ENCODE assay signal across 7 cellular contexts in the genomic region with DNA sequence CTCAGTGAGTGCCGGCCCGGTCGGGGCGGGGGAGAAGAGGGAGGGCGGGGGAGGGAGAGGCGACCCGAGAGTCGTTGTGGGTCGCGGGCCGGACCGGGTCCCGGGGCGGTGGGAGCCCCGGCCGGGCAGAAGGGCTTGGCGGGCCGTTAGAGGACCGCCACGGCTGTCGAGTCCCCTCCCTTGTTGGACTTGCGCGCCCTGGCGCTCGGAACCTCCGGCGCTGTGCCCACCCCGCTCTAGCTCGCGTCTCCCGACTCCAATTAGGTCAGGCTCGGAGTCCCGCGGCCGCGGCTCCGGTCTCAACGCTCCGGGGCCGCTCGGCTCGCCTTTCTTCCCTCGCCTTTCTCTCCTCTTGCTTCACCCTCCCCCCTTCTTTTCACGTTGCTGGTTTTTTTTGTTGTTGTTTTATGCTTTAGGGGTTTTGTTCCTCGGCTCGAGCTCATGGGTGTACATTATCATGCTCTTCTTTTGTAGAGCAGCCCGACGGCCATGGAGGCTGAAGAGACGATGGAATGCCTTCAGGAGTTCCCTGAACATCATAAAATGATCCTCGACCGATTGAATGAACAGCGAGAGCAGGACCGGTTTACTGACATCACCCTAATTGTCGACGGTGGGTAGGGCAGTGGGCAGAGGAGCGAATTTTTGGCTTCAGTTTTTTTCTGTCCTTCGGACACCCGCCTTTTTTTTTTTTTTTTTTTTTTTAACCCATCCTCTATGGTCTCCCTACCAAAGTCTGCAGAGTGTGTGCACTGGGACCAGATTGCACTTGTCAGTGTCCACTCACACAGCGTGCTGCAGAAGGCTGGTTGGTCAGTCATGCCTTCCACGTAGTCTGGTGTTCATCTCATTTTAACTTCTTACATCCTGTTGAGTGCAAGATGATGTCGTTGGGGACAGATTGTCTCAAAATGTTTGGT. TPM values are rescaled to one million over a fixed set of nuclear protein-coding genes. Genes with fewer than 3 reads are reported as not detected.
A peak's percentile ranks its signal among the peaks of the same experiment; 100 is the strongest.
DNase-seq lines count a peak whose midpoint lies in the region; ATAC-seq and TF ChIP-seq lines count a peak whose summit lies in the region.

No MANE protein-coding gene starts in this region.

- H4K20me1 ChIP-seq in OCI-LY7 (ENCODE audit: insufficient read depth, low read length), result peaks cover 14% of the 10 kb centered on the region

- H3K9ac ChIP-seq in subcutaneous abdominal adipose tissue (ENCODE audit: low read length in 5 of 5), result peak overlapping the region; percentile 85 to 96 (median 91)

- peak overlapping the region; percentile 77 for H3K27ac ChIP-seq in OCI-LY7 (ENCODE audit: low read depth, low read length, poor library complexity, severe bottlenecking)
- H3K27ac ChIP-seq in subcutaneous abdominal adipose tissue (ENCODE audit: low read depth, low read length), result peak overlapping the region; percentile 95

- peak overlapping the region; percentile 45; the same call in 1 of the 2 replicates for H2AFZ ChIP-seq in OCI-LY7 (ENCODE audit: low read length)

- intact Hi-C loops in OCI-LY7 (cut with micrococcal nuclease; ENCODE audit: unreplicated experiment) (loop anchor here (1.0 to 5.0 kb wide), 8 partner anchors 17 to 434 kb away; partner anchors contain the start of genes ANXA2R, HMGCS1 and TMEM267), left colon (cut with DNase I, micrococcal nuclease) (no loop called here)

- CTCF ChIA-PET in OCI-LY7 (lab: Charles Lee; ENCODE audit: unreplicated experiment), result interaction anchor here (0.5 to 1.9 kb wide), 6 partner anchors 9 to 267 kb away, joined by 3 to 5 read pairs (median 3); no protein-coding TSS in a partner anchor

- no peak for TF ChIP-seq CTCF in OCI-LY7 (conservative IDR thresholded peaks at IDR 0.05; ENCODE audit: low read length)

- H3K4me3 ChIP-seq in OCI-LY7 (ENCODE audit: low read depth, low read length, poor library complexity, severe bottlenecking) (peak overlapping the region; percentile 80), subcutaneous abdominal adipose tissue (ENCODE audit: low read depth in 1 of 5, low read length in 5 of 5) (peak overlapping the region; percentile 72 to 90 (median 85))

- H3K9me3 ChIP-seq in OCI-LY7 (ENCODE audit: low read length) (no peaks in the 10 kb centered on the region), subcutaneous abdominal adipose tissue (ENCODE audit: control insufficient read depth in 5 of 5, low read length in 5 of 5) (no peaks in the 10 kb centered on the region)

- H3K4me1 ChIP-seq in OCI-LY7 (ENCODE audit: insufficient read depth, low read length, poor library complexity, severe bottlenecking), result peaks cover 35% of the 10 kb centered on the region
- H3K4me1 ChIP-seq in subcutaneous abdominal adipose tissue (ENCODE audit: control insufficient read depth in 5 of 5, insufficient read depth in 5 of 5, low read length in 5 of 5), result peaks cover 0 to 29% (median 23%) of the 10 kb centered on the region in 5 donors

- peaks cover 45% of the 10 kb centered on the region for H3K36me3 ChIP-seq in OCI-LY7 (ENCODE audit: insufficient read depth, low read length)
- peaks cover 10 to 26% (median 21%) of the 10 kb centered on the region in 5 donors for H3K36me3 ChIP-seq in subcutaneous abdominal adipose tissue (ENCODE audit: control insufficient read depth in 5 of 5, insufficient read depth in 5 of 5, low read length in 5 of 5)

- no peaks in the 10 kb centered on the region for H3K27me3 ChIP-seq in subcutaneous abdominal adipose tissue (ENCODE audit: control insufficient read depth in 5 of 5, insufficient read depth in 4 of 5, low read length in 5 of 5)

- BruUV-seq in OCI-LY7 (replicated peaks; lab: Mats Ljungman, UMichigan), result no TSS peak

- no peaks in the 10 kb centered on the region for H3K9me2 ChIP-seq in OCI-LY7 (ENCODE audit: insufficient read depth, low read length)

- H3K79me2 ChIP-seq in OCI-LY7 (ENCODE audit: insufficient read depth, low read depth, low read length), result peaks cover 56% of the 10 kb centered on the region

- ATAC-seq in GM19455 (IDR thresholded peaks at IDR 0.05; ENCODE audit: unreplicated experiment) (peak; percentile 40), HG03520 (IDR thresholded peaks at IDR 0.05; ENCODE audit: unreplicated experiment) (peak; percentile 35), left colon (peak; percentile 54)

- H3K4me2 ChIP-seq in OCI-LY7 (ENCODE audit: low read length), result peak overlapping the region; percentile 77

- POLR2A ChIA-PET in OCI-LY7 (lab: Charles Lee), result interaction anchor here (0.5 to 4.4 kb wide), 31 partner anchors 10 to 481 kb away, joined by 3 to 34 read pairs (median 5); partner anchors contain the start of genes C5orf34, HMGCS1, NNT and TMEM267

- DNase-seq in GM04503 (ENCODE audit: low read depth) (peak; percentile 22), OCI-LY7 (ENCODE audit: low spot score) (peak; percentile 35), cerebellum (ENCODE audit: low spot score) (peak; percentile 52), left colon (peak; percentile 28 to 34)

RNA-seq across cellular contexts. Expression of gene ZNF131, which starts 1.1 kb away (rescaled TPM):
- total RNA-seq in OCI-LY7 (2014; rRNA removed; shearing (Covaris generic)), result 59.0 and 61.0 TPM in 2 replicates
- 59.4 and 62.9 TPM in 2 replicates for total RNA-seq in OCI-LY7 (2022)
- total RNA-seq in cerebellum, result 64.2 TPM
- total RNA-seq in left colon, result 10 to 100 TPM; 21.4 to 26.7 TPM

Comparison
In these comparisons a context has a peak if more than half of its experiments do, and no peak if none do; other contexts are left out.
1. Peak in every context shown above with its lines: DNase-seq, ATAC-seq, H3K4me3 ChIP-seq and H3K27ac ChIP-seq.